In the genomic region with DNA sequence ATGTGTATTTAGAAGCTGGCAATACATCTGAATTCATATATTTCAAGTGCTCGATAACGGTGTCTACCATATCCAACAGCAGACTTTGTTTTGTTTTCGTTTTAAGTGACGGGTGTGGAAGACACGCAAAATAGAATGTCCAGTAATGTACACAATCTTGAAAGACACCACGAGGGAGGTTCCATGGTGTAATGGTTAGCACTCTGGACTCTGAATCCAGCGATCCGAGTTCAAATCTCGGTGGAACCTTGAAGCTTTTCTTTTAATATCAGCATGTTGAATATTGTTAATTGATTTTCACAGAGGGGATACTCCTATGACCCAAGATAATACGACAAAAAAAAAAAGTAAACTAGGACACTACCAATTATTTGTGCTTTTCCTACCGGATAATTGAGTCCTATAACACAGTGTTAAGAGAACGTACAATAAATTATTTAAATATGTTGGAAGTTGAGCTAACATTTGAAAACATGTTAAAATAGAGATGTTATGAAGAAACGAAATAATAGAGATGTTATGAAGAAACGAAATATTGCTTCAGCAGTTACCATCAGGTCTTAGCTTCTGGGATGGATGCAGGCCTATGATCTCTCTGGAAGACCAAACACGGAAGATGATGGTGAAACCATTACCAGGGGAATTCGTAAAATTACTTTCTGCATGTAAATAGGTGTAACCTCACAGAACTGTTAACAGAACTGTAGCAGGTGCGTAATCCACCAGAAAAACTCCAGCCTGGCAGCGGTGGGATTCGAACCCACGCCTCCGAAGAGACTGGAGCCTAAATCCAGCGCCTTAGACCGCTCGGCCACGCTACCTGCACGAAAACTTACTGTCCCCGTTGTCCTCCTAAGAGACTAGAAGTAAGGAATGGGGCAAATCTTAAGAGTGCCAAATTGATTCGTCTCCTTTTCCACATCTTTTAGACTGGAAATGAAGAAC, we compare ENCODE assay signal across 8 cellular contexts. TPM values are rescaled to one million over a fixed set of nuclear protein-coding genes. Genes with fewer than 3 reads are reported as not detected.
DNase-seq lines count a peak whose midpoint lies in the region; ATAC-seq, FAIRE-seq and TF ChIP-seq lines count a peak whose summit lies in the region.

No MANE protein-coding gene starts in this region.

- CTCF ChIA-PET in endothelial cell of umbilical vein (lab: Charles Lee) = interaction anchor here (0.8 to 6.8 kb wide), 32 partner anchors 10 to 175 kb away, joined by 3 to 51 read pairs (median 5); partner anchors contain the start of genes ALOX12B, BORCS6 and SLC25A35

- H3K36me3 ChIP-seq in endothelial cell of umbilical vein (ENCODE audit: control insufficient read depth in 2 of 2, extremely low read depth in 1 of 2, insufficient read depth in 2 of 2, low read length in 2 of 2) = no peaks in the 10 kb centered on the region
- H3K36me3 ChIP-seq in mucosa of rectum (ENCODE audit: control insufficient read depth in 2 of 2, insufficient read depth in 2 of 2, low read length in 2 of 2) = no peaks in the 10 kb centered on the region

- FAIRE-seq in HTR-8/SVneo (lab: Jason Lieb, UNC) = peak; percentile 31
- peak; percentile 95 for FAIRE-seq in endothelial cell of umbilical vein (lab: Jason Lieb, UNC)

- H3K9me3 ChIP-seq in endothelial cell of umbilical vein (replicated peaks; ENCODE audit: control insufficient read depth, insufficient read depth, low read length) = no peaks in the 10 kb centered on the region
- H3K9me3 ChIP-seq in mucosa of rectum (ENCODE audit: control insufficient read depth in 2 of 2, low read length in 2 of 2) = no peaks in the 10 kb centered on the region

- H3K79me2 ChIP-seq in endothelial cell of umbilical vein (ENCODE audit: control insufficient read depth, insufficient read depth, low read length) = no peaks in the 10 kb centered on the region

- H3K4me2 ChIP-seq in endothelial cell of umbilical vein (ENCODE audit: insufficient read depth, low read length) = peak overlapping the region; percentile 63

- no peak for TF ChIP-seq POLR2A in endothelial cell of umbilical vein (IDR thresholded peaks at IDR 0.05; ENCODE audit: low read depth, low read length)

- peaks cover 3% of the 10 kb centered on the region for H4K20me1 ChIP-seq in endothelial cell of umbilical vein (replicated peaks; ENCODE audit: control insufficient read depth, extremely low read depth, insufficient read depth, low read length)

- TF ChIP-seq CTCF in 22Rv1 (IDR thresholded peaks at IDR 0.05) (no peak), endothelial cell of umbilical vein (IDR thresholded peaks at IDR 0.05; ENCODE audit: extremely low read depth in 1 of 2, insufficient read depth in 1 of 2, low read depth in 1 of 2, low read length in 2 of 2) (no peak)

- H2AFZ ChIP-seq in endothelial cell of umbilical vein (ENCODE audit: low read depth, low read length) = peak overlapping the region; percentile 8

- dilution Hi-C loops in endothelial cell of umbilical vein (cut with MboI; ENCODE audit: extremely low pct_ligation_motif_present, low sequenced_read_pairs) = no loop called here

- DNase-seq in HTR-8/SVneo (ENCODE audit: insufficient read length, low spot score) (peak; percentile 69), NOMO-1 treated with dmso at 0.1 percent for 144 hours (lab: John Stamatoyannopoulos, UW; ENCODE audit: unreplicated experiment) (peak; percentile 81), endothelial cell of umbilical vein (ENCODE audit: low read depth, low spot score) (peak; percentile 96)
- peak; percentile 86 for DNase-seq in activated CD8-positive, alpha-beta memory T cell treated with anti-CD3 and anti-CD28 coated beads, Interleukin-2, amount 50 U/mL, for 24 hours (ENCODE audit: extremely low read depth)
- peak; percentile 59 to 77 for DNase-seq in stimulated activated CD8-positive, alpha-beta memory T cell treated with anti-CD3 and anti-CD28 coated beads, Interleukin-4, amount 100 ng/mL, for 4 hours (ENCODE audit: low read depth in 2 of 2, low spot score in 1 of 2)

- H3K4me3 ChIP-seq in endothelial cell of umbilical vein (replicated peaks in 1 of 3; ENCODE audit: insufficient read depth in 1 of 3, low read depth in 1 of 3, low read length in 3 of 3) (peak overlapping the region; percentile 51 to 88 (median 79)), mucosa of rectum (ENCODE audit: low read length in 2 of 2) (peak overlapping the region; percentile 69 to 85)

- H3K9ac ChIP-seq in endothelial cell of umbilical vein (replicated peaks; ENCODE audit: extremely low read depth, insufficient read depth, low read length) (peak overlapping the region; percentile 54), mucosa of rectum (ENCODE audit: low read depth in 1 of 2, low read length in 2 of 2) (peak overlapping the region in 1 of 2 donors; percentile 45)

- no peaks in the 10 kb centered on the region for H3K9me1 ChIP-seq in endothelial cell of umbilical vein (replicated peaks; ENCODE audit: control insufficient read depth, extremely low read depth, insufficient read depth, low read length)

- H3K4me1 ChIP-seq in endothelial cell of umbilical vein (ENCODE audit: control insufficient read depth, extremely low read depth, insufficient read depth, low read length) (peaks cover 39% of the 10 kb centered on the region), mucosa of rectum (ENCODE audit: control insufficient read depth in 2 of 2, insufficient read depth in 2 of 2, low read length in 2 of 2) (peaks cover 46 to 63% of the 10 kb centered on the region in 2 donors)

- no TSS peak for BruUV-seq in endothelial cell of umbilical vein (replicated peaks; lab: Mats Ljungman, UMichigan)

- H3K27me3 ChIP-seq in endothelial cell of umbilical vein (ENCODE audit: control insufficient read depth in 2 of 2, insufficient read depth in 2 of 2, low read length in 2 of 2) (peaks cover 29 to 36% of the 10 kb centered on the region in 2 experiments), mucosa of rectum (ENCODE audit: control insufficient read depth in 2 of 2, insufficient read depth in 2 of 2, low read length in 2 of 2) (peaks cover 48 to 54% of the 10 kb centered on the region in 2 donors)

- intact Hi-C loops in endothelial cell of umbilical vein (cut with micrococcal nuclease) = loop anchor here (1.0 to 5.0 kb wide), 7 partner anchors 34 to 278 kb away; partner anchors contain the start of gene CTC1

- H3K27ac ChIP-seq in 22Rv1 (peak overlapping the region; percentile 91), endothelial cell of umbilical vein (ENCODE audit: insufficient read depth, low read depth, low read length) (peak overlapping the region; percentile 18), mucosa of rectum (ENCODE audit: low read depth in 2 of 2, low read length in 2 of 2) (peak overlapping the region in 1 of 2 donors; percentile 24)

- ATAC-seq in GM18519 (IDR thresholded peaks at IDR 0.05; ENCODE audit: low FRiP score, unreplicated experiment) = peak; percentile 33

- POLR2A ChIA-PET in endothelial cell of umbilical vein (lab: Charles Lee) = interaction anchor here (1.0 to 2.7 kb wide), 2 partner anchors 39 to 53 kb away, joined by 3 to 16 read pairs; no protein-coding TSS in a partner anchor

RNA-seq across cellular contexts. Expression of gene ALOXE3, which starts 1.5 kb away (rescaled TPM):
- total RNA-seq in endothelial cell of umbilical vein = not detected in 2 replicates
- polyA plus RNA-seq in endothelial cell of umbilical vein = 0.01 TPM in 1 of 2 replicates, not detected in the other
- polyA plus RNA-seq in endothelial cell of umbilical vein (2011; cell fraction: cytosol; rRNA removed) = 0.06 TPM in 1 of 2 replicates, not detected in the other
- polyA plus RNA-seq in endothelial cell of umbilical vein (2011; cell fraction: nucleus; rRNA removed) = not detected in 2 replicates
- polyA plus RNA-seq in endothelial cell of umbilical vein (2012) = 0.07 and 0.11 TPM in 2 replicates
- not detected in 2 replicates for polyA minus RNA-seq in endothelial cell of umbilical vein
- polyA minus RNA-seq in endothelial cell of umbilical vein (2011; cell fraction: cytosol; rRNA and poly(A)+ RNA removed) = 1.0 TPM
- not detected in 2 replicates for polyA minus RNA-seq in endothelial cell of umbilical vein (2011; cell fraction: nucleus; rRNA and poly(A)+ RNA removed)

RNA-seq across cellular contexts. Expression of gene HES7, which starts 4.1 kb away (rescaled TPM):
- total RNA-seq in endothelial cell of umbilical vein = 0.51 TPM in 1 of 2 replicates, not detected in the other
- 0.19 and 0.33 TPM in 2 replicates for polyA plus RNA-seq in endothelial cell of umbilical vein
- not detected in 2 replicates for polyA plus RNA-seq in endothelial cell of umbilical vein (2011; cell fraction: cytosol; rRNA removed)
- 0.35 and 0.45 TPM in 2 replicates for polyA plus RNA-seq in endothelial cell of umbilical vein (2011; cell fraction: nucleus; rRNA removed)
- polyA plus RNA-seq in endothelial cell of umbilical vein (2012) = 0.50 and 0.56 TPM in 2 replicates
- polyA minus RNA-seq in endothelial cell of umbilical vein = not detected in 2 replicates
- 21.1 TPM for polyA minus RNA-seq in endothelial cell of umbilical vein (2011; cell fraction: cytosol; rRNA and poly(A)+ RNA removed)
- polyA minus RNA-seq in endothelial cell of umbilical vein (2011; cell fraction: nucleus; rRNA and poly(A)+ RNA removed) = not detected in 2 replicates

RNA-seq across cellular contexts. Expression of gene ALOX12B, which starts 32.3 kb away (rescaled TPM):
- total RNA-seq in endothelial cell of umbilical vein = not detected in 2 replicates
- not detected in 2 replicates for polyA plus RNA-seq in endothelial cell of umbilical vein
- not detected in 2 replicates for polyA plus RNA-seq in endothelial cell of umbilical vein (2011; cell fraction: cytosol; rRNA removed)
- not detected in 2 replicates for polyA plus RNA-seq in endothelial cell of umbilical vein (2011; cell fraction: nucleus; rRNA removed)
- not detected in 2 replicates for polyA plus RNA-seq in endothelial cell of umbilical vein (2012)
- not detected in 2 replicates for polyA minus RNA-seq in endothelial cell of umbilical vein
- 1.6 TPM for polyA minus RNA-seq in endothelial cell of umbilical vein (2011; cell fraction: cytosol; rRNA and poly(A)+ RNA removed)
- polyA minus RNA-seq in endothelial cell of umbilical vein (2011; cell fraction: nucleus; rRNA and poly(A)+ RNA removed) = not detected in 2 replicates

RNA-seq across cellular contexts. Expression of gene PER1, which starts 32.4 kb away (rescaled TPM):
- total RNA-seq in endothelial cell of umbilical vein = 32.1 and 36.5 TPM in 2 replicates
- polyA plus RNA-seq in endothelial cell of umbilical vein = 12.1 and 13.6 TPM in 2 replicates
- 4.5 and 8.9 TPM in 2 replicates for polyA plus RNA-seq in endothelial cell of umbilical vein (2011; cell fraction: cytosol; rRNA removed)
- 62.6 and 82.7 TPM in 2 replicates for polyA plus RNA-seq in endothelial cell of umbilical vein (2011; cell fraction: nucleus; rRNA removed)
- 11.4 and 13.3 TPM in 2 replicates for polyA plus RNA-seq in endothelial cell of umbilical vein (2012)
- polyA minus RNA-seq in endothelial cell of umbilical vein = 22.8 and 40.7 TPM in 2 replicates
- polyA minus RNA-seq in endothelial cell of umbilical vein (2011; cell fraction: cytosol; rRNA and poly(A)+ RNA removed) = 12.3 TPM
- polyA minus RNA-seq in endothelial cell of umbilical vein (2011; cell fraction: nucleus; rRNA and poly(A)+ RNA removed) = 49.0 and 77.9 TPM in 2 replicates

RNA-seq across cellular contexts. Expression of gene VAMP2, which starts 42.9 kb away (rescaled TPM):
- total RNA-seq in endothelial cell of umbilical vein = 31.7 and 35.9 TPM in 2 replicates
- 28.7 and 38.0 TPM in 2 replicates for polyA plus RNA-seq in endothelial cell of umbilical vein
- 28.5 and 29.9 TPM in 2 replicates for polyA plus RNA-seq in endothelial cell of umbilical vein (2011; cell fraction: cytosol; rRNA removed)
- polyA plus RNA-seq in endothelial cell of umbilical vein (2011; cell fraction: nucleus; rRNA removed) = 40.8 and 49.0 TPM in 2 replicates
- 26.6 and 29.8 TPM in 2 replicates for polyA plus RNA-seq in endothelial cell of umbilical vein (2012)
- 14.1 and 18.6 TPM in 2 replicates for polyA minus RNA-seq in endothelial cell of umbilical vein
- 4.8 TPM for polyA minus RNA-seq in endothelial cell of umbilical vein (2011; cell fraction: cytosol; rRNA and poly(A)+ RNA removed)
- polyA minus RNA-seq in endothelial cell of umbilical vein (2011; cell fraction: nucleus; rRNA and poly(A)+ RNA removed) = 12.2 and 14.6 TPM in 2 replicates
